25 cellular contexts compared by ENCODE assay signal in the genomic region with DNA sequence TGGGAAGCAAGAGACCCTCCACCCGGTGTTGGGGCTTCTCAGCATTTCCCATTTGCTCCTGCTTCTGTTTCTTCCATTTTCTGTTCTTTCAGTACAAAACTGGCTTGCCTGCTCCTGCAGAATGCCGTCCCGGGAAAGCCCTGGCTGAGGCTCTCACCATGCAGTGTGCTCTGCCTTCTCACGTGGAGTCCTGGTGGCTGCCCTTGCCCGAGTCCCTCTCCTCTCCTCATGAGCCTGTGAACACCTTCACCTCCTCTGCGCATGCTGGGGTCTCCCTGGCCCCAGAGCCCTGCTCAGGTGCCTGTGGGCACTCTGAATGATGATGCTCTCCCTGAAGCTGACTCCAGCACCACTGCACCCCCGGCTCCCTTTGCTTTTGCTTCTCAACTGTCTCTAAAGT.
"Had no signal": no experiment of that assay in that cellular context is flagged by ENCODE, and none has a peak within 500 bp of the region (broad histone marks: within the 10 kb centered on the region; RNA-seq: fewer than 3 reads in every experiment).

No MANE protein-coding gene starts in this region.

- H3K4me1 Mint-ChIP-seq: mesothelial cell of epicardium, naive B cell had no signal

- H3K27ac ChIP-seq: colonic mucosa, epithelial cell of prostate, esophagus squamous epithelium, gastrocnemius medialis, heart right ventricle, left lung, lower lobe of right lung had no signal

- H3K27ac Mint-ChIP-seq: dendritic cell treated with granulocyte-macrophage colony-stimulating factor and Interleukin-4, amounts not matched to agents 40 ng/mL and 50 ng/mL, for 4 days; effector memory CD8-positive, alpha-beta T cell; endodermal cell; mesothelial cell of epicardium; naive B cell had no signal

- ATAC-seq: effector memory CD8-positive, alpha-beta T cell; esophagus mucosa; gastrocnemius medialis; left cardiac atrium; left lung; left ventricle myocardium superior; lower lobe of right lung; mucosa of descending colon had no signal

- H3K4me1 ChIP-seq: colonic mucosa, esophagus squamous epithelium, gastrocnemius medialis, left lung, lower lobe of right lung had no signal

- H3K27me3 ChIP-seq: colonic mucosa, esophagus squamous epithelium, gastrocnemius medialis, heart right ventricle, left lung had no signal

- H3K36me3 Mint-ChIP-seq: mesothelial cell of epicardium, naive B cell had no signal

- H3K27me3 Mint-ChIP-seq: dendritic cell treated with granulocyte-macrophage colony-stimulating factor and Interleukin-4, amounts not matched to agents 40 ng/mL and 50 ng/mL, for 4 days; naive B cell had no signal

- H3K9me3 ChIP-seq: colonic mucosa, esophagus squamous epithelium, gastrocnemius medialis, lower lobe of right lung had no signal

- DNase-seq: colonic mucosa; cortex of kidney; effector CD8-positive, alpha-beta T cell; effector memory CD8-positive, alpha-beta T cell; endodermal cell; erythroblast; esophagus squamous epithelium; foreskin fibroblast; foreskin melanocyte; gastrocnemius medialis; glutamatergic neuron; head of caudate nucleus; heart right ventricle; hippocampal formation; left cardiac atrium; left ventricle myocardium superior; lower lobe of right lung; mesenchymal stem cell; mucosa of descending colon; naive B cell had no signal

- H3K4me3 Mint-ChIP-seq: dendritic cell treated with granulocyte-macrophage colony-stimulating factor and Interleukin-4, amounts not matched to agents 40 ng/mL and 50 ng/mL, for 4 days; effector memory CD8-positive, alpha-beta T cell; endodermal cell; mesothelial cell of epicardium; naive B cell had no signal

- H3K4me3 ChIP-seq: colonic mucosa, esophagus squamous epithelium, gastrocnemius medialis, heart right ventricle, left lung, lower lobe of right lung, mucosa of descending colon had no signal

- H3K36me3 ChIP-seq: colonic mucosa, esophagus squamous epithelium, gastrocnemius medialis, heart right ventricle, left lung, lower lobe of right lung had no signal
